ENCODE assay signal across 13 cellular contexts in genomic region chr3:50078622-50079021, GRCh38. TPM values are rescaled to one million over a fixed set of nuclear protein-coding genes. Genes with fewer than 3 reads are reported as not detected.
DNase-seq lines count a peak whose midpoint lies in the region; ATAC-seq and TF ChIP-seq lines count a peak whose summit lies in the region.
"Had no signal": no experiment of that assay in that cellular context is flagged by ENCODE, and none has a peak within 500 bp of the region (broad histone marks: within the 10 kb centered on the region; RNA-seq: fewer than 3 reads in every experiment).

No MANE protein-coding gene starts in this region.

- CTCF ChIA-PET in activated CD4-positive, alpha-beta memory T cell treated with anti-CD3 and anti-CD28 coated beads, Interleukin-2, amount 10 ng/mL, durations not matched to agents 7 days and 5 days (lab: Charles Lee): interaction anchor here (0.5 kb wide), 1 partner anchor 9 kb away, joined by 3 read pairs; no protein-coding TSS in a partner anchor

- H3K9me3 Mint-ChIP-seq in CD14-positive monocyte: no peaks in the 10 kb centered on the region
- no peaks in the 10 kb centered on the region for H3K9me3 Mint-ChIP-seq in activated CD4-positive, alpha-beta memory T cell treated with anti-CD3 and anti-CD28 coated beads, Interleukin-2, amount 10 ng/mL, durations not matched to agents 7 days and 5 days
- no peaks in the 10 kb centered on the region for H3K9me3 Mint-ChIP-seq in memory B cell

- H3K27ac Mint-ChIP-seq in CD14-positive monocyte (peak overlapping the region in 6 of 7 donors; percentile 37 to 87 (median 64)), memory B cell (peak overlapping the region; percentile 82)
- peak overlapping the region; percentile 4 for H3K27ac Mint-ChIP-seq in activated CD4-positive, alpha-beta memory T cell treated with anti-CD3 and anti-CD28 coated beads, Interleukin-2, amount 10 ng/mL, durations not matched to agents 7 days and 5 days

- intact Hi-C loops in CD14-positive monocyte (cut with micrococcal nuclease): no loop called here

- H3K36me3 Mint-ChIP-seq in CD14-positive monocyte: peaks cover 22 to 27% of the 10 kb centered on the region in 2 donors
- peaks cover 26% of the 10 kb centered on the region for H3K36me3 Mint-ChIP-seq in activated CD4-positive, alpha-beta memory T cell treated with anti-CD3 and anti-CD28 coated beads, Interleukin-2, amount 10 ng/mL, durations not matched to agents 7 days and 5 days (ENCODE audit: low read depth)
- H3K36me3 Mint-ChIP-seq in memory B cell: peaks cover 14% of the 10 kb centered on the region

- TF ChIP-seq CTCF in CD14-positive monocyte (IDR thresholded peaks at IDR 0.05): no peak

- peaks cover 0 to 2% (median 1%) of the 10 kb centered on the region in 3 donors for H3K27me3 Mint-ChIP-seq in CD14-positive monocyte (ENCODE audit: low read depth in 3 of 3)
- H3K27me3 Mint-ChIP-seq in activated CD4-positive, alpha-beta memory T cell treated with anti-CD3 and anti-CD28 coated beads, Interleukin-2, amount 10 ng/mL, durations not matched to agents 7 days and 5 days: no peaks in the 10 kb centered on the region
- H3K27me3 Mint-ChIP-seq in memory B cell: no peaks in the 10 kb centered on the region

- H3K4me3 Mint-ChIP-seq in CD14-positive monocyte (no peak overlapping the region), memory B cell (no peak overlapping the region)
- H3K4me3 Mint-ChIP-seq in activated CD4-positive, alpha-beta memory T cell treated with anti-CD3 and anti-CD28 coated beads, Interleukin-2, amount 10 ng/mL, durations not matched to agents 7 days and 5 days: no peak overlapping the region

- peaks cover 63% of the 10 kb centered on the region for H3K4me1 Mint-ChIP-seq in CD14-positive monocyte
- peaks cover 25% of the 10 kb centered on the region for H3K4me1 Mint-ChIP-seq in activated CD4-positive, alpha-beta memory T cell treated with anti-CD3 and anti-CD28 coated beads, Interleukin-2, amount 10 ng/mL, durations not matched to agents 7 days and 5 days
- H3K4me1 Mint-ChIP-seq in memory B cell: peaks cover 6% of the 10 kb centered on the region

- POLR2A ChIA-PET in activated CD4-positive, alpha-beta memory T cell treated with anti-CD3 and anti-CD28 coated beads, Interleukin-2, amount 10 ng/mL, durations not matched to agents 7 days and 5 days (lab: Charles Lee): interaction anchor here (1.1 to 2.2 kb wide), 2 partner anchors 10 to 11 kb away, joined by 3 to 8 read pairs; partner anchors contain the start of gene RBM5

- ATAC-seq in memory B cell (ENCODE audit: low read depth) (no peak), HG02642 (IDR thresholded peaks at IDR 0.05; ENCODE audit: poor library complexity, unreplicated experiment) (no peak), GM21619 (IDR thresholded peaks at IDR 0.05; ENCODE audit: unreplicated experiment) (no peak)

- no peak for DNase-seq in CD14-positive monocyte (ENCODE audit: low spot score)
- DNase-seq in DMS79 treated with DMSO at 0.1 percent for 48 hours (lab: John Stamatoyannopoulos, UW): peak; percentile 25
- no peak for DNase-seq in activated CD4-positive, alpha-beta memory T cell treated with anti-CD3 and anti-CD28 coated beads, Interleukin-2, amount 10 ng/mL, durations not matched to agents 7 days and 5 days
- DNase-seq in memory B cell (ENCODE audit: low spot score in 2 of 2): no peak
- no peak for DNase-seq in effector CD4-positive, alpha-beta T cell
- DNase-seq in D341Med (ENCODE audit: low spot score): no peak
- DNase-seq: glutamatergic neuron; mesendoderm; NCI-H1436 treated with DMSO at 0.1 percent for 48 hours; NCI-H524; stimulated activated naive CD4-positive, alpha-beta T cell had no signal

RNA-seq across cellular contexts. Expression of gene RBM5, which starts 10.1 kb away (rescaled TPM):
- 10 to 100 TPM in 1 of 2 donors, 1 to 10 TPM in 1; 9.7 to 18.5 TPM for polyA plus RNA-seq in CD14-positive monocyte
- 100 to 1,000 TPM; 157 to 169 TPM for total RNA-seq in activated CD4-positive, alpha-beta memory T cell treated with anti-CD3 and anti-CD28 coated beads, Interleukin-2, amount 10 ng/mL, durations not matched to agents 7 days and 5 days

Comparison
In these comparisons a context has a peak if more than half of its experiments do, and no peak if none do; other contexts are left out.
1. H3K27ac Mint-ChIP-seq: peak in every context shown above with its lines; median percentile 82 in memory B cell; 64 in CD14-positive monocyte; 4 in activated CD4-positive, alpha-beta memory T cell treated with anti-CD3 and anti-CD28 coated beads, Interleukin-2, amount 10 ng/mL, durations not matched to agents 7 days and 5 days.